In genomic region chr16:84360170-84360569, GRCh38 we compare ENCODE assay signal across 11 cellular contexts. TPM values are rescaled to one million over a fixed set of nuclear protein-coding genes. Genes with fewer than 3 reads are reported as not detected.
DNase-seq lines count a peak whose midpoint lies in the region; ATAC-seq and TF ChIP-seq lines count a peak whose summit lies in the region.
"Had no signal": no experiment of that assay in that cellular context is flagged by ENCODE, and none has a peak within 500 bp of the region (broad histone marks: within the 10 kb centered on the region; RNA-seq: fewer than 3 reads in every experiment).

No MANE protein-coding gene starts in this region.

- no peak overlapping the region for H2AFZ ChIP-seq in MM.1S (ENCODE audit: low read length)

- ATAC-seq in HG03520 (IDR thresholded peaks at IDR 0.05; ENCODE audit: unreplicated experiment): no peak

- no peak overlapping the region for H3K9ac ChIP-seq in MM.1S (ENCODE audit: low read length)

- H3K27ac ChIP-seq in MM.1S (ENCODE audit: low read length): no peak overlapping the region
- H3K27ac ChIP-seq: coronary artery had no signal

- H4K20me1 ChIP-seq in MM.1S (ENCODE audit: insufficient read depth, low read length): no peaks in the 10 kb centered on the region

- DNase-seq in ELR (ENCODE audit: low read depth): peak; percentile 43
- DNase-seq in T-helper 2 cell treated with Interferon-gamma antibody and Interleukin-4, amounts not matched to agents 5 μg/mL and 100 μg/mL, for 36 hours (ENCODE audit: low spot score): peak; percentile 69
- DNase-seq in activated naive CD8-positive, alpha-beta T cell treated with anti-CD3 and anti-CD28 coated beads for 36 hours: peak; percentile 71
- peak; percentile 6 to 42 for DNase-seq in stimulated activated CD4-positive, alpha-beta T cell treated with anti-CD3 and anti-CD28 coated beads, Interleukin-4, amount 100 ng/mL, for 4 hours
- no peak for DNase-seq in MV-4-11 (lab: John Stamatoyannopoulos, UW)
- DNase-seq in MM.1S: no peak
- DNase-seq in epidermal melanocyte (ENCODE audit: insufficient read length, low spot score): no peak

- H3F3A ChIP-seq in MM.1S (ENCODE audit: insufficient read depth, low read length): no peaks in the 10 kb centered on the region

- H3K4me2 ChIP-seq in MM.1S (ENCODE audit: low read depth, low read length): no peak overlapping the region

- H3K9me2 ChIP-seq in MM.1S (replicated peaks; ENCODE audit: insufficient read depth, low read length): no peaks in the 10 kb centered on the region

- no peaks in the 10 kb centered on the region for H3K79me2 ChIP-seq in MM.1S (ENCODE audit: low read length)

- peak overlapping the region; percentile 66 for H3K27ac Mint-ChIP-seq in T-helper 2 cell treated with Interferon-gamma antibody and Interleukin-4, amounts not matched to agents 5 μg/mL and 100 μg/mL, for 36 hours
- H3K27ac Mint-ChIP-seq in activated naive CD8-positive, alpha-beta T cell treated with anti-CD3 and anti-CD28 coated beads for 36 hours: peak overlapping the region; percentile 78

- peaks cover 19% of the 10 kb centered on the region for H3K27me3 ChIP-seq in MM.1S (replicated peaks; ENCODE audit: insufficient read depth, low read length)

- no peak for TF ChIP-seq CTCF in MM.1S (IDR thresholded peaks at IDR 0.05; ENCODE audit: low read length)

- no peaks in the 10 kb centered on the region for H3K36me3 ChIP-seq in MM.1S (replicated peaks; ENCODE audit: insufficient read depth, low read length)

- no peaks in the 10 kb centered on the region for H3K36me3 Mint-ChIP-seq in T-helper 2 cell treated with Interferon-gamma antibody and Interleukin-4, amounts not matched to agents 5 μg/mL and 100 μg/mL, for 36 hours (ENCODE audit: low read depth)
- no peaks in the 10 kb centered on the region for H3K36me3 Mint-ChIP-seq in activated naive CD8-positive, alpha-beta T cell treated with anti-CD3 and anti-CD28 coated beads for 36 hours

- peak overlapping the region; percentile 12 for H3K4me3 Mint-ChIP-seq in T-helper 2 cell treated with Interferon-gamma antibody and Interleukin-4, amounts not matched to agents 5 μg/mL and 100 μg/mL, for 36 hours
- H3K4me3 Mint-ChIP-seq in activated naive CD8-positive, alpha-beta T cell treated with anti-CD3 and anti-CD28 coated beads for 36 hours: no peak overlapping the region

- no peaks in the 10 kb centered on the region for H3K4me1 ChIP-seq in MM.1S (ENCODE audit: low read length)

- no peaks in the 10 kb centered on the region for H3K27me3 Mint-ChIP-seq in T-helper 2 cell treated with Interferon-gamma antibody and Interleukin-4, amounts not matched to agents 5 μg/mL and 100 μg/mL, for 36 hours (ENCODE audit: low read depth)
- H3K27me3 Mint-ChIP-seq in activated naive CD8-positive, alpha-beta T cell treated with anti-CD3 and anti-CD28 coated beads for 36 hours: peaks cover 10% of the 10 kb centered on the region

- H3K4me3 ChIP-seq in MM.1S (ENCODE audit: low read length): no peak overlapping the region
- H3K4me3 ChIP-seq: coronary artery had no signal

- peaks cover 29% of the 10 kb centered on the region for H3K4me1 Mint-ChIP-seq in T-helper 2 cell treated with Interferon-gamma antibody and Interleukin-4, amounts not matched to agents 5 μg/mL and 100 μg/mL, for 36 hours (ENCODE audit: low read depth)
- H3K4me1 Mint-ChIP-seq in activated naive CD8-positive, alpha-beta T cell treated with anti-CD3 and anti-CD28 coated beads for 36 hours: peaks cover 28% of the 10 kb centered on the region

- no peaks in the 10 kb centered on the region for H3K9me3 ChIP-seq in MM.1S (replicated peaks; ENCODE audit: insufficient read depth, low read length)

- no peaks in the 10 kb centered on the region for H3K9me3 Mint-ChIP-seq in T-helper 2 cell treated with Interferon-gamma antibody and Interleukin-4, amounts not matched to agents 5 μg/mL and 100 μg/mL, for 36 hours
- H3K9me3 Mint-ChIP-seq in activated naive CD8-positive, alpha-beta T cell treated with anti-CD3 and anti-CD28 coated beads for 36 hours: no peaks in the 10 kb centered on the region

RNA-seq across cellular contexts. Expression of gene ATP2C2, which starts 8.2 kb away (rescaled TPM):
- not detected for total RNA-seq in activated naive CD8-positive, alpha-beta T cell treated with anti-CD3 and anti-CD28 coated beads for 36 hours
- total RNA-seq: RPMI7951, skeletal muscle tissue had no signal

Comparison
In these comparisons a context has a peak if more than half of its experiments do, and no peak if none do; other contexts are left out.
1. DNase-seq: peak in ELR (single experiment), T-helper 2 cell treated with Interferon-gamma antibody and Interleukin-4, amounts not matched to agents 5 μg/mL and 100 μg/mL, for 36 hours (single experiment), activated naive CD8-positive, alpha-beta T cell treated with anti-CD3 and anti-CD28 coated beads for 36 hours (single experiment) and stimulated activated CD4-positive, alpha-beta T cell treated with anti-CD3 and anti-CD28 coated beads, Interleukin-4, amount 100 ng/mL, for 4 hours (2 of 2); none in MV-4-11 (single experiment), MM.1S (single experiment) and epidermal melanocyte (single experiment).